8 cellular contexts compared by ENCODE assay signal in the genomic region with DNA sequence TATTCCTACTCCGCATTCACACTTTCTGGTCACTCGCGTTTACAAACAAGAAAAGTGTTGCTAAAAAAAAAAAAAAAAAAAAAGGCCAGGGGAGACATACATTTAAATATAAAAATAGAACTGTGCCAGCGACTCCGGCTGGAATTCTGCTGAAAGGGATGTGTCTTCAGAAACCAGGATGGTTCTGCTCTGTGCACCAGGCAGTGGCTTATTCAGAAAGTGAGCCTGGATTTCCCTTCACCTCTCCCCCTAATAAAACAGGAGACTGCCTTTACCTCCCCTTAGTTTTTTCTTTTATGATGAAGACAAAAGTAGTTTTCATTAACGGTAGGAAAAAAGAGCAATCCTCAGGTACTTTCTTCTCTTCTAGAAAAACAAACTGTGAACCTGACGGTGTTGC. TPM values are rescaled to one million over a fixed set of nuclear protein-coding genes. Genes with fewer than 3 reads are reported as not detected.
A peak's percentile ranks its signal among the peaks of the same experiment; 100 is the strongest.
DNase-seq lines count a peak whose midpoint lies in the region; ATAC-seq, FAIRE-seq and TF ChIP-seq lines count a peak whose summit lies in the region.

No MANE protein-coding gene starts in this region.

- H3K4me2 ChIP-seq in GM12878 (ENCODE audit: control insufficient read depth, insufficient read depth) = peak overlapping the region; percentile 31

- H3K9me3 Mint-ChIP-seq in immature natural killer cell = no peaks in the 10 kb centered on the region

- no peak for FAIRE-seq in GM12878 (lab: Jason Lieb, UNC)
- FAIRE-seq in kidney (lab: Jason Lieb, UNC) = no peak

- H3K79me2 ChIP-seq in GM12878 (ENCODE audit: control insufficient read depth, insufficient read depth, low read length) = no peaks in the 10 kb centered on the region

- POLR2A ChIA-PET in GM12878 (lab: Charles Lee) = interaction anchor here (0.6 kb wide), 1 partner anchor 650 kb away, joined by 3 read pairs; no protein-coding TSS in a partner anchor

- no TSS peak for BruUV-seq in GM12878 (replicated peaks; lab: Mats Ljungman, UMichigan)

- CTCF ChIA-PET in GM12878 (lab: Yijun Ruan, JAX) = interaction anchor here (2.1 to 8.5 kb wide), 2 partner anchors 61 to 114 kb away, joined by 7 to 127 read pairs; no protein-coding TSS in a partner anchor

- H3K4me1 ChIP-seq in GM12878 (ENCODE audit: control insufficient read depth, insufficient read depth, low read length) = peaks cover 7% of the 10 kb centered on the region; the same call in 1 of the 2 replicates
- peaks cover 3 to 8% of the 10 kb centered on the region in 2 donors for H3K4me1 ChIP-seq in kidney (ENCODE audit: control insufficient read depth in 1 of 2, insufficient read depth in 1 of 2, low read depth in 1 of 2, low read length in 2 of 2)
- H3K4me1 ChIP-seq in stomach smooth muscle (ENCODE audit: control insufficient read depth, insufficient read depth, low read length) = peaks cover 13% of the 10 kb centered on the region

- H3K27ac ChIP-seq in HL-60 (replicated peaks) (no peak overlapping the region), GM12878 (ENCODE audit: control insufficient read depth, insufficient read depth) (no peak overlapping the region), kidney (ENCODE audit: low read depth in 2 of 2, low read length in 2 of 2) (peak overlapping the region; percentile 38 to 70), stomach smooth muscle (ENCODE audit: low read length) (peak overlapping the region; percentile 11)

- intact Hi-C loops in GM12878 (cut with micrococcal nuclease; ENCODE audit: unreplicated experiment) = no loop called here
- intact Hi-C loops in kidney (cut with DNase I) = no loop called here

- H3K9me3 ChIP-seq in GM12878 (replicated peaks; ENCODE audit: control insufficient read depth, insufficient read depth, low read length) (no peaks in the 10 kb centered on the region), kidney (ENCODE audit: control insufficient read depth in 1 of 2, low read length in 2 of 2) (no peaks in the 10 kb centered on the region), stomach smooth muscle (ENCODE audit: control insufficient read depth in 2 of 2, low read length in 2 of 2) (no peaks in the 10 kb centered on the region)

- no peaks in the 10 kb centered on the region for H4K20me1 ChIP-seq in GM12878 (ENCODE audit: control insufficient read depth, insufficient read depth)

- DNase-seq in HL-60 (ENCODE audit: low read depth in 1 of 2, low spot score in 1 of 2) (no peak), GM12878 (ENCODE audit: low read depth, low spot score) (no peak), kidney (no peak), immature natural killer cell (no peak), glomerular visceral epithelial cell (ENCODE audit: extremely low spot score) (no peak)
- no peak for DNase-seq in effector CD8-positive, alpha-beta T cell (lab: John Stamatoyannopoulos, UW)

- no peak for TF ChIP-seq EP300 in GM12878 (IDR thresholded peaks at IDR 0.05; ENCODE audit: borderline replicate concordance in 1 of 2, control insufficient read depth in 1 of 2, low read depth in 2 of 2, low read length in 2 of 2)

- H3K36me3 ChIP-seq in GM12878 (ENCODE audit: control insufficient read depth in 2 of 2, insufficient read depth in 2 of 2, low read length in 1 of 2) = no peaks in the 10 kb centered on the region
- H3K36me3 ChIP-seq in kidney (ENCODE audit: control insufficient read depth in 1 of 2, insufficient read depth in 2 of 2, low read length in 2 of 2) = no peaks in the 10 kb centered on the region
- H3K36me3 ChIP-seq in stomach smooth muscle (ENCODE audit: control insufficient read depth in 2 of 2, insufficient read depth in 2 of 2, low read length in 2 of 2) = no peaks in the 10 kb centered on the region

- no peak overlapping the region for H2AFZ ChIP-seq in GM12878 (ENCODE audit: control insufficient read depth, low read depth, low read length)

- no peaks in the 10 kb centered on the region for H3K36me3 Mint-ChIP-seq in immature natural killer cell

- SMC1A ChIA-PET in GM12878 (lab: Charles Lee; ENCODE audit: uncharacterized antibody, unreplicated experiment) = interaction anchor here (0.8 to 5.3 kb wide), 2 partner anchors 62 to 89 kb away, joined by 3 to 34 read pairs; a partner anchor contains a TSS

- peaks cover 0 to 2% of the 10 kb centered on the region in 2 donors for H3K4me1 Mint-ChIP-seq in immature natural killer cell

- H3K27ac Mint-ChIP-seq in immature natural killer cell = no peak overlapping the region

- no peak for TF ChIP-seq POLR2A in GM12878 (IDR thresholded peaks at IDR 0.05; ENCODE audit: low read depth, low read length)

- RAD21 ChIA-PET in GM12878 (lab: Charles Lee; ENCODE audit: unreplicated experiment) = no interaction called here

- peaks cover 2 to 17% (median 14%) of the 10 kb centered on the region in 3 donors for H3K27me3 Mint-ChIP-seq in immature natural killer cell (ENCODE audit: low read depth in 3 of 3)

- H3K4me3 ChIP-seq in HL-60 (replicated peaks; ENCODE audit: insufficient read depth, low read length) (peak overlapping the region; percentile 35), GM12878 (0 out of 2 replicates have a peak overlapping the region, but pooled peaks have one; percentile 20), kidney (ENCODE audit: low read length in 2 of 2) (peak overlapping the region; percentile 84 to 93), stomach smooth muscle (ENCODE audit: low read length in 2 of 2) (peak overlapping the region; percentile 77 to 82)

- no peak overlapping the region for H3K9ac ChIP-seq in GM12878 (ENCODE audit: control insufficient read depth, insufficient read depth, low read length)
- H3K9ac ChIP-seq in kidney (ENCODE audit: low read length in 2 of 2) = peak overlapping the region; percentile 74 to 81
- H3K9ac ChIP-seq in stomach smooth muscle (ENCODE audit: low read length in 2 of 2) = peak overlapping the region; percentile 30 to 68

- 0% methylated on average over 7 of the region's 7 CpGs for WGBS in GM12878 (ENCODE audit: insufficient coverage, insufficient replicate concordance, low lambda C conversion rate, missing lambda C conversion rate)

- no peak for TF ChIP-seq RAD21 in GM12878 (IDR thresholded peaks at IDR 0.05; ENCODE audit: insufficient read depth, low read depth, low read length)

- TF ChIP-seq CTCF in HL-60 (IDR thresholded peaks at IDR 0.05; ENCODE audit: insufficient read depth, low read length) = no peak
- TF ChIP-seq CTCF in GM12878 (IDR thresholded peaks at IDR 0.05 in 2 of 3, conservative IDR thresholded peaks at IDR 0.05 in 1 of 3; ENCODE audit: control insufficient read depth in 2 of 3, extremely low read depth in 1 of 3, insufficient read depth in 1 of 3, low read depth in 3 of 3, low read length in 3 of 3) = no peak
- no peak for TF ChIP-seq CTCF in kidney (IDR thresholded peaks at IDR 0.05; ENCODE audit: borderline replicate concordance, extremely low read depth, insufficient read depth)

- in situ Hi-C loops in GM12878 (cut with MboI) = loop anchor here (10.0 kb wide), 1 partner anchor 58 kb away; no protein-coding TSS in a partner anchor

- H3K27me3 ChIP-seq in HL-60 (ENCODE audit: insufficient read depth, poor library complexity, severe bottlenecking) = no peaks in the 10 kb centered on the region
- peaks cover 3 to 12% of the 10 kb centered on the region in 2 experiments for H3K27me3 ChIP-seq in GM12878 (replicated peaks in 1 of 2; ENCODE audit: control insufficient read depth in 2 of 2, insufficient read depth in 2 of 2, low read length in 1 of 2)
- no peaks in the 10 kb centered on the region for H3K27me3 ChIP-seq in stomach smooth muscle (ENCODE audit: control insufficient read depth in 1 of 2, insufficient read depth in 2 of 2, low read length in 2 of 2)

- no peak for ATAC-seq in GM12878
- ATAC-seq in HG02798 (IDR thresholded peaks at IDR 0.05; ENCODE audit: poor library complexity, unreplicated experiment) = no peak

- H3K4me3 Mint-ChIP-seq in immature natural killer cell = no peak overlapping the region

RNA-seq across cellular contexts. Expression of a gene that starts 0.4 kb away (rescaled TPM):
- total RNA-seq in GM12878 (2013; cell fraction: nucleolus; rRNA removed) = not detected in 2 replicates
- total RNA-seq in GM12878 (2014; rRNA removed) (not detected in 2 replicates), GM12878 (2014; rRNA removed; fragmentation: Illumina TruSeq; extraction: Trizol) (not detected in 2 replicates), GM12878 (2021) (0.28 and 0.45 TPM in 2 replicates), kidney (22.9 TPM)
- not detected for polyA plus RNA-seq in GM12878 (2011; ENCODE audit: low read depth)
- polyA plus RNA-seq in GM12878 (2011; rRNA removed) (not detected in 2 replicates), GM12878 (2014; fragmentation: Illumina TruSeq; extraction: Trizol) (0.06 TPM in 1 of 2 replicates, not detected in the other), GM12878 (2014; fragmentation: Nextera tagmentation; extraction: Ambion mirVana) (not detected), GM12878 (2014; rRNA removed) (not detected in 2 replicates), GM12878 (2016; fragmentation: Nextera tagmentation; extraction: Ambion mirVana) (under 1 TPM in 1 of 2 experiments, not detected in 1; 0.21 TPM), kidney (ENCODE audit: insufficient read depth, low read depth, low replicate concordance) (210 TPM), immature natural killer cell (under 1 TPM in 1 of 3 donors, not detected in 2; 0.45 TPM)
- polyA plus RNA-seq in GM12878 (2011; cell fraction: cytosol; rRNA removed) = not detected in 2 replicates
- 0.04 and 0.06 TPM in 2 replicates for polyA plus RNA-seq in GM12878 (2011; cell fraction: nucleus; rRNA removed)
- not detected in 2 replicates for polyA plus RNA-seq in GM12878 (2012)
- not detected in 2 replicates for polyA minus RNA-seq in GM12878 (2011; rRNA and poly(A)+ RNA removed)
- polyA minus RNA-seq in GM12878 (2011; cell fraction: cytosol; rRNA and poly(A)+ RNA removed) = not detected in 2 replicates
- not detected in 2 replicates for polyA minus RNA-seq in GM12878 (2011; cell fraction: nucleus; rRNA and poly(A)+ RNA removed)

RNA-seq across cellular contexts. Expression of a gene that starts 54.7 kb away (rescaled TPM):
- total RNA-seq in GM12878 (2013; cell fraction: nucleolus; rRNA removed) = not detected in 2 replicates
- total RNA-seq in GM12878 (2014; rRNA removed) (not detected in 2 replicates), GM12878 (2014; rRNA removed; fragmentation: Illumina TruSeq; extraction: Trizol) (not detected in 2 replicates), GM12878 (2021) (not detected in 2 replicates), kidney (not detected)
- not detected for polyA plus RNA-seq in GM12878 (2011; ENCODE audit: low read depth)
- polyA plus RNA-seq in GM12878 (2011; rRNA removed) (not detected in 2 replicates), GM12878 (2014; fragmentation: Illumina TruSeq; extraction: Trizol) (not detected in 2 replicates), GM12878 (2014; fragmentation: Nextera tagmentation; extraction: Ambion mirVana) (not detected), GM12878 (2014; rRNA removed) (not detected in 2 replicates), GM12878 (2016; fragmentation: Nextera tagmentation; extraction: Ambion mirVana) (not detected), kidney (ENCODE audit: insufficient read depth, low read depth, low replicate concordance) (2.8 TPM), immature natural killer cell (not detected)
- not detected in 2 replicates for polyA plus RNA-seq in GM12878 (2011; cell fraction: cytosol; rRNA removed)
- polyA plus RNA-seq in GM12878 (2011; cell fraction: nucleus; rRNA removed) = not detected in 2 replicates
- not detected in 2 replicates for polyA plus RNA-seq in GM12878 (2012)
- polyA minus RNA-seq in GM12878 (2011; rRNA and poly(A)+ RNA removed) = not detected in 2 replicates
- polyA minus RNA-seq in GM12878 (2011; cell fraction: cytosol; rRNA and poly(A)+ RNA removed) = not detected in 2 replicates
- not detected in 2 replicates for polyA minus RNA-seq in GM12878 (2011; cell fraction: nucleus; rRNA and poly(A)+ RNA removed)

Comparison
In these comparisons a context has a peak if more than half of its experiments do, and no peak if none do; other contexts are left out.
1. H3K27ac ChIP-seq: peak in kidney (2 of 2) and stomach smooth muscle (single experiment); none in HL-60 (single experiment) and GM12878 (single experiment).
2. H3K4me3 ChIP-seq: peak in every context shown above with its lines; median percentile 88 in kidney; 80 in stomach smooth muscle; 35 in HL-60; 20 in GM12878.
3. RNA of a gene that starts 0.4 kb away (polyA plus RNA-seq): 210 TPM in kidney (single experiment); 0.45 TPM in immature natural killer cell and 0.04 to 0.21 TPM in GM12878; every median in the first group is over 100 times any median in the second.